8 cellular contexts compared by ENCODE assay signal in the genomic region with DNA sequence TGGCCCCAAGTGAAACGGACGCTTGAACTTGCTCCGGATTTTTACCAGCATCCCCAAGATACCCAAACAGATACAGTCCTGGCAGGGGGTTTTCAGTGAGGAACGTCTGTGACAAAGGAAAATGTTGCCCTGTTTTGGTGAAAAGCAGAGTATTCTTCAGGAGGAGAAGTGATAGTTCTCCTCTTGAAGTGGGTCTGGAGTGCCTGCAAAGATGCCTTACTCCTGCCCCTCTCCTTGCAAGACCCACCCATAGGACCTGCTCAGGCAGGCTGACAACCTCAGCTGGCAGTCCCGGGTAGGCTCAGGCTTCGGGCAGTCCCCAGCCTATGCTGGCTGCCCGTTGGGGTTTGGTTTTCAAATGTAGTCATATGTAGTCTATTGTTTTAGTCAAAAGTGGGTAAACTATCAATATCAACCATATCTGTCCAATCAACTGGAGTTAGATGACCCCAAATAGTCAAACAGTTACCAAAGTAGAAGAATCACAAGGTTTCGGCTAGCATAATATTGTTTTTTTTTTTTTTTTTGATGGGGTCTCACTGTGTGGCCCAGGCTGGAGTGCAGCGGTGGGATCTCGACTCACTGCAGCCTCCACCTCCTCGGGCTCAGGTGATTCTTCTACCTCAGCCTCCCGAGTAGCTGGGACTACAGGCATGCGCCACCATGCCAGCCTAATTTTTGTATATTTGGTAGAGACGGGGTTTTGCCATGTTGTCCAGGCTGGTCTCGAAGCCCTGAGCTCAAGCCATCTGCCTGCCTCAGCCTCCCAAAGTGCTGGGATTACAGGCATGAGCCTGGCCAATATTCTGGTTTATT. TPM values are rescaled to one million over a fixed set of nuclear protein-coding genes. Genes with fewer than 3 reads are reported as not detected.
DNase-seq lines count a peak whose midpoint lies in the region; ATAC-seq and TF ChIP-seq lines count a peak whose summit lies in the region.

No MANE protein-coding gene starts in this region.

- intact Hi-C loops in lower leg skin (cut with DNase I; ENCODE audit: low total_unique reads): no loop called here

- H3K4me1 Mint-ChIP-seq in osteocyte (ENCODE audit: unreplicated experiment): peaks cover 24% of the 10 kb centered on the region

- no peaks in the 10 kb centered on the region for H3K9me3 Mint-ChIP-seq in osteocyte (ENCODE audit: unreplicated experiment)

- TF ChIP-seq CTCF in osteocyte (IDR thresholded peaks at IDR 0.05) (no peak), lower leg skin (IDR thresholded peaks at IDR 0.05) (no peak)

- peak overlapping the region; percentile 77 for H3K4me3 Mint-ChIP-seq in osteocyte (ENCODE audit: unreplicated experiment)

- peak overlapping the region; percentile 66 for H3K4me3 ChIP-seq in effector memory CD4-positive, alpha-beta T cell (ENCODE audit: insufficient read depth, low read depth, low read length, poor library complexity, severe bottlenecking)
- no peak overlapping the region for H3K4me3 ChIP-seq in lower leg skin (ENCODE audit: low read depth, poor library complexity, severe bottlenecking)

- ATAC-seq in SK-N-SH treated with all-trans-retinoic acid at 6 μM for 48 hours (peak; percentile 49), GM19452 (IDR thresholded peaks at IDR 0.05; ENCODE audit: unreplicated experiment) (no peak)

- no peaks in the 10 kb centered on the region for H3K27me3 ChIP-seq in effector memory CD4-positive, alpha-beta T cell (replicated peaks; ENCODE audit: control insufficient read depth, insufficient read depth, low read length, poor library complexity, severe bottlenecking)

- H3K36me3 ChIP-seq in effector memory CD4-positive, alpha-beta T cell (ENCODE audit: control insufficient read depth, insufficient read depth, low read length): peaks cover 36% of the 10 kb centered on the region

- H3K27ac ChIP-seq in effector memory CD4-positive, alpha-beta T cell (ENCODE audit: insufficient read depth, low read length, poor library complexity, severe bottlenecking): peak overlapping the region; percentile 78

- WGBS in lower leg skin, 2 donors: 49 to 50% methylated on average over 15 of the region's 15 CpGs

- no peak for TF ChIP-seq POLR2A in lower leg skin (IDR thresholded peaks at IDR 0.05)

- no peaks in the 10 kb centered on the region for H3K27me3 Mint-ChIP-seq in osteocyte (ENCODE audit: unreplicated experiment)

- DNase-seq in DMS53 (lab: John Stamatoyannopoulos, UW): peak; percentile 53
- no peak for DNase-seq in DMS53 treated with DMSO at 0.1 percent for 48 hours (lab: John Stamatoyannopoulos, UW; ENCODE audit: unreplicated experiment)
- no peak for DNase-seq in effector memory CD4-positive, alpha-beta T cell
- no peak for DNase-seq in osteocyte (ENCODE audit: extremely low spot score, unreplicated experiment)
- no peak for DNase-seq in lower leg skin (ENCODE audit: low spot score in 2 of 2)
- no peak for DNase-seq in iPS-NIHi7 (ENCODE audit: extremely low spot score)

- H3K27ac Mint-ChIP-seq in osteocyte (ENCODE audit: unreplicated experiment): peak overlapping the region; percentile 77

- peaks cover 26% of the 10 kb centered on the region for H3K4me1 ChIP-seq in effector memory CD4-positive, alpha-beta T cell (ENCODE audit: control insufficient read depth, insufficient read depth, low read length, poor library complexity, severe bottlenecking)

- no peaks in the 10 kb centered on the region for H3K9me3 ChIP-seq in effector memory CD4-positive, alpha-beta T cell (ENCODE audit: control insufficient read depth, low read length)

- no peaks in the 10 kb centered on the region for H3K36me3 Mint-ChIP-seq in osteocyte (ENCODE audit: unreplicated experiment)

TF ChIP-seq in SK-N-SH treated with all-trans-retinoic acid at 6 μM for 48 hours, 23 proteins besides CTCF, POLR2A, EP300 and RAD21:
- TF ChIP-seq CREB5 (CRISPR knock-in tag; IDR thresholded peaks at IDR 0.05; ENCODE audit: low read depth) (no peak), GLIS3 (CRISPR knock-in tag; IDR thresholded peaks at IDR 0.05) (no peak), ARNTL (CRISPR knock-in tag; IDR thresholded peaks at IDR 0.05; ENCODE audit: borderline replicate concordance, low read depth) (no peak), ESRRG (CRISPR knock-in tag; IDR thresholded peaks at IDR 0.05) (no peak), TSHZ2 (CRISPR knock-in tag; IDR thresholded peaks at IDR 0.05) (no peak), PPARA (CRISPR knock-in tag; IDR thresholded peaks at IDR 0.05; ENCODE audit: borderline replicate concordance) (no peak), POU6F1 (CRISPR knock-in tag; IDR thresholded peaks at IDR 0.05; ENCODE audit: borderline replicate concordance, low read depth) (no peak), TCF4 (CRISPR knock-in tag; IDR thresholded peaks at IDR 0.05; ENCODE audit: borderline replicate concordance) (no peak), TOX (CRISPR knock-in tag; IDR thresholded peaks at IDR 0.05; ENCODE audit: borderline replicate concordance) (no peak)

RNA-seq across cellular contexts. Expression of gene ARL8A, which starts 1.0 kb away (rescaled TPM):
- total RNA-seq in osteocyte: 75.8 and 86.4 TPM in 2 replicates
- total RNA-seq in lower leg skin: 10 to 100 TPM; 36.5 to 68.4 (median 41.3) TPM

RNA-seq across cellular contexts. Expression of gene PTPN7, which starts 14.9 kb away (rescaled TPM):
- total RNA-seq in osteocyte: not detected in 2 replicates
- total RNA-seq in lower leg skin: 1 to 10 TPM; 1.6 to 2.4 (median 2.2) TPM

RNA-seq across cellular contexts. Expression of gene GPR37L1, which starts 22.8 kb away (rescaled TPM):
- total RNA-seq in osteocyte (not detected in 2 replicates), lower leg skin (under 1 TPM in 2 of 4 donors, not detected in 2; 0.02 to 0.06 TPM)

RNA-seq across cellular contexts. Expression of gene LGR6, which starts 48.1 kb away (rescaled TPM):
- 9.4 and 9.9 TPM in 2 replicates for total RNA-seq in osteocyte
- total RNA-seq in lower leg skin: 1 to 10 TPM in 2 of 4 donors, under 1 TPM in 2; 0.39 to 4.4 (median 1.8) TPM
